ENCODE assay signal across 16 cellular contexts in genomic region chr7:94355389-94355788, GRCh38. TPM values are rescaled to one million over a fixed set of nuclear protein-coding genes. Genes with fewer than 3 reads are reported as not detected.
A peak's percentile ranks its signal among the peaks of the same experiment; 100 is the strongest.
DNase-seq lines count a peak whose midpoint lies in the region; ATAC-seq and TF ChIP-seq lines count a peak whose summit lies in the region.
"Had no signal": no experiment of that assay in that cellular context is flagged by ENCODE, and none has a peak within 500 bp of the region (broad histone marks: within the 10 kb centered on the region; RNA-seq: fewer than 3 reads in every experiment).

No MANE protein-coding gene starts in this region.

- no peak for TF ChIP-seq CTCF in A673 (conservative IDR thresholded peaks at IDR 0.05; ENCODE audit: low read depth, low read length)
- TF ChIP-seq CTCF in neural cell (IDR thresholded peaks at IDR 0.05; ENCODE audit: poor library complexity, severe bottlenecking): no peak

- H3K79me2 ChIP-seq in neural cell (replicated peaks; ENCODE audit: insufficient read depth, low read length): no peaks in the 10 kb centered on the region

- POLR2A ChIA-PET in A673 (lab: Charles Lee; ENCODE audit: low non-redundant PET): no interaction called here

- no peak for TF ChIP-seq RAD21 in neural cell (conservative IDR thresholded peaks at IDR 0.05)

- no peak overlapping the region for H3K4me3 ChIP-seq in A673 (ENCODE audit: low read depth, low read length, poor library complexity, severe bottlenecking)
- H3K4me3 ChIP-seq in neural cell (ENCODE audit: low read length): peak overlapping the region; percentile 30
- H3K4me3 ChIP-seq: upper lobe of left lung had no signal

- BruUV-seq in A673 (replicated peaks; lab: Mats Ljungman, UMichigan): no TSS peak

- no peaks in the 10 kb centered on the region for H3K27me3 ChIP-seq in A673 (replicated peaks; ENCODE audit: insufficient read depth, low read depth, low read length, poor library complexity)
- no peaks in the 10 kb centered on the region for H3K27me3 ChIP-seq in neural cell (ENCODE audit: insufficient read depth, low read depth, low read length)
- H3K27me3 ChIP-seq: upper lobe of left lung had no signal

- TF ChIP-seq EP300 in neural cell (conservative IDR thresholded peaks at IDR 0.05; ENCODE audit: poor library complexity, severe bottlenecking): peak; percentile 23

- DNase-seq in A673 (ENCODE audit: low spot score) (peak; percentile 62), NCI-H2171 treated with DMSO at 0.1 percent for 48 hours (lab: John Stamatoyannopoulos, UW) (peak; percentile 70), fibroblast of gingiva (ENCODE audit: low read depth) (peak; percentile 77), cerebellar cortex (ENCODE audit: low spot score) (no peak), NCI-H1436 treated with DMSO at 0.1 percent for 48 hours (lab: John Stamatoyannopoulos, UW) (no peak), T1000 (lab: John Stamatoyannopoulos, UW) (no peak)
- DNase-seq: activated effector memory CD4-positive, alpha-beta T cell treated with anti-CD3 and anti-CD28 coated beads, Interleukin-2, amount 50 U/mL, for 16 hours; DMS79 treated with DMSO at 0.1 percent for 48 hours; natural killer cell; NCI-H1694; NCI-H510A treated with DMSO at 0.1 percent for 48 hours; SHP77 treated with DMSO at 0.1 percent for 48 hours; stimulated activated naive B cell treated with anti-CD40 and anti-IgM and Interleukin-4, amounts not matched to agents 10 μg/mL and 1 μg/mL and 100 μg/mL, for 72 hours; upper lobe of left lung had no signal

- intact Hi-C loops in A673 (cut with micrococcal nuclease; ENCODE audit: unreplicated experiment): no loop called here

- no peak for ATAC-seq in HG02840 (IDR thresholded peaks at IDR 0.05; ENCODE audit: low FRiP score, unreplicated experiment)
- ATAC-seq: natural killer cell; stimulated activated naive B cell treated with anti-CD40 and anti-IgM and Interleukin-4, amounts not matched to agents 10 μg/mL and 1 μg/mL and 100 μg/mL, for 72 hours had no signal

- H3K9me3 ChIP-seq in A673 (ENCODE audit: low read depth, low read length, poor library complexity, severe bottlenecking) (no peaks in the 10 kb centered on the region), neural cell (ENCODE audit: low read length) (no peaks in the 10 kb centered on the region)
- H3K9me3 ChIP-seq: upper lobe of left lung had no signal

- H3K4me2 ChIP-seq in neural cell (ENCODE audit: low read length): no peak overlapping the region

- H3K36me3 ChIP-seq in A673 (ENCODE audit: insufficient read depth, low read length, poor library complexity, severe bottlenecking): no peaks in the 10 kb centered on the region
- no peaks in the 10 kb centered on the region for H3K36me3 ChIP-seq in neural cell (ENCODE audit: insufficient read depth, low read length)
- H3K36me3 ChIP-seq: upper lobe of left lung had no signal

- H3K27ac ChIP-seq in A673 (ENCODE audit: low read depth, low read length, poor library complexity, severe bottlenecking) (no peak overlapping the region), neural cell (ENCODE audit: low read length) (peak overlapping the region; percentile 57)
- H3K27ac ChIP-seq: upper lobe of left lung had no signal

- no peaks in the 10 kb centered on the region for H3F3A ChIP-seq in neural cell (ENCODE audit: insufficient read depth, low read length, poor library complexity, severe bottlenecking)

- H2AFZ ChIP-seq in neural cell (ENCODE audit: low read depth, low read length): no peak overlapping the region

- peaks cover 13% of the 10 kb centered on the region for H3K4me1 ChIP-seq in A673 (ENCODE audit: insufficient read depth, low read length, poor library complexity, severe bottlenecking)
- H3K4me1 ChIP-seq: upper lobe of left lung had no signal

- CTCF ChIA-PET in A673 (lab: Charles Lee): interaction anchor here (0.6 kb wide), 1 partner anchor 40 kb away, joined by 4 read pairs; no protein-coding TSS in a partner anchor

- H3K9me2 ChIP-seq in neural cell (ENCODE audit: insufficient read depth, low read length): no peaks in the 10 kb centered on the region

- H4K20me1 ChIP-seq in neural cell (ENCODE audit: insufficient read depth): no peaks in the 10 kb centered on the region

- no peak overlapping the region for H3K9ac ChIP-seq in neural cell (ENCODE audit: low read length)

TF ChIP-seq in neural cell, 6 proteins besides CTCF, POLR2A, EP300 and RAD21:
- no peak for TF ChIP-seq MXI1 (conservative IDR thresholded peaks at IDR 0.05; ENCODE audit: poor library complexity, severe bottlenecking)
- TF ChIP-seq SMC3 (conservative IDR thresholded peaks at IDR 0.05; ENCODE audit: poor library complexity): no peak
- TF ChIP-seq POLR2AphosphoS5 (IDR thresholded peaks at IDR 0.05): no peak
- TF ChIP-seq TAF1 (IDR thresholded peaks at IDR 0.05; ENCODE audit: low read depth): no peak
- TF ChIP-seq EZH2 (IDR thresholded peaks at IDR 0.05; ENCODE audit: borderline replicate concordance, insufficient read depth, low read length, poor library complexity, severe bottlenecking): no peak
- no peak for TF ChIP-seq REST (IDR thresholded peaks at IDR 0.05; ENCODE audit: borderline replicate concordance)
TF ChIP-seq in neural cell: peak in this region for 0.

RNA-seq across cellular contexts. Expression of gene COL1A2, which starts 39.3 kb away (rescaled TPM):
- total RNA-seq in A673 (2021): 144 and 251 TPM in 2 replicates
- polyA plus RNA-seq in neural cell: 2.3 and 2.5 TPM in 2 replicates
- polyA minus RNA-seq in neural cell: 3.4 and 4.1 TPM in 2 replicates
- total RNA-seq: natural killer cell had no signal

Comparison
In these comparisons a context has a peak if more than half of its experiments do, and no peak if none do; other contexts are left out.
1. DNase-seq: peak in A673 (single experiment), NCI-H2171 treated with DMSO at 0.1 percent for 48 hours (single experiment) and fibroblast of gingiva (single experiment); none in cerebellar cortex (single experiment), NCI-H1436 treated with DMSO at 0.1 percent for 48 hours (single experiment) and T1000 (single experiment).